In genomic region chr5:150519978-150520377, GRCh38 we compare ENCODE assay signal across 1 cellular context.
TF ChIP-seq lines count a peak whose summit lies in the region.

No MANE protein-coding gene starts in this region.

TF ChIP-seq in IMR-90, 13 proteins besides CTCF, POLR2A, EP300 and RAD21:
- TF ChIP-seq RFX5 (IDR thresholded peaks at IDR 0.05; ENCODE audit: low read depth, low read length) (no peak), MAFK (IDR thresholded peaks at IDR 0.05; ENCODE audit: low read depth, low read length) (no peak), CHD1 (IDR thresholded peaks at IDR 0.05; ENCODE audit: low read depth, low read length) (no peak)
TF ChIP-seq in IMR-90: peak in this region for 0.
